ENCODE assay signal across 9 cellular contexts in genomic region chr2:217162533-217162932, GRCh38.
DNase-seq lines count a peak whose midpoint lies in the region; ATAC-seq, FAIRE-seq and TF ChIP-seq lines count a peak whose summit lies in the region.
"Had no signal": no experiment of that assay in that cellular context is flagged by ENCODE, and none has a peak within 500 bp of the region (broad histone marks: within the 10 kb centered on the region; RNA-seq: fewer than 3 reads in every experiment).

No MANE protein-coding gene starts in this region.

- intact Hi-C loops in lower leg skin (cut with DNase I; ENCODE audit: low total_unique reads), result no loop called here

- no peak for FAIRE-seq in HTR-8/SVneo (lab: Jason Lieb, UNC)

- peak overlapping the region; percentile 28 for H3K27ac ChIP-seq in hepatocyte
- H3K27ac ChIP-seq in substantia nigra (ENCODE audit: low read depth, low read length, poor library complexity, severe bottlenecking), result peak overlapping the region; percentile 59
- H3K27ac ChIP-seq: cardiac muscle cell had no signal

- H3K27me3 Mint-ChIP-seq in activated CD4-positive, alpha-beta T cell treated with anti-CD3 and anti-CD28 coated beads, Interleukin-2, amount 10 ng/mL, durations not matched to agents 7 days and 5 days, result peaks cover 18% of the 10 kb centered on the region

- H3K4me1 Mint-ChIP-seq in activated CD4-positive, alpha-beta T cell treated with anti-CD3 and anti-CD28 coated beads, Interleukin-2, amount 10 ng/mL, durations not matched to agents 7 days and 5 days, result peaks cover 24% of the 10 kb centered on the region

- no peaks in the 10 kb centered on the region for H3K36me3 Mint-ChIP-seq in activated CD4-positive, alpha-beta T cell treated with anti-CD3 and anti-CD28 coated beads, Interleukin-2, amount 10 ng/mL, durations not matched to agents 7 days and 5 days (ENCODE audit: low read depth)

- CTCF ChIA-PET in activated CD4-positive, alpha-beta T cell treated with anti-CD3 and anti-CD28 coated beads, Interleukin-2, amount 10 ng/mL, durations not matched to agents 7 days and 5 days (lab: Charles Lee), result no interaction called here

- no peak for TF ChIP-seq POLR2A in lower leg skin (IDR thresholded peaks at IDR 0.05)

- H3K27ac Mint-ChIP-seq in activated CD4-positive, alpha-beta T cell treated with anti-CD3 and anti-CD28 coated beads, Interleukin-2, amount 10 ng/mL, durations not matched to agents 7 days and 5 days, result no peak overlapping the region

- H3K79me2 ChIP-seq in hepatocyte, result no peaks in the 10 kb centered on the region

- no peak for TF ChIP-seq CTCF in hepatocyte (IDR thresholded peaks at IDR 0.05; ENCODE audit: poor library complexity)
- no peak for TF ChIP-seq CTCF in lower leg skin (IDR thresholded peaks at IDR 0.05)

- POLR2A ChIA-PET in activated CD4-positive, alpha-beta T cell treated with anti-CD3 and anti-CD28 coated beads, Interleukin-2, amount 10 ng/mL, durations not matched to agents 7 days and 5 days (lab: Charles Lee), result no interaction called here

- no peaks in the 10 kb centered on the region for H3K9me2 ChIP-seq in hepatocyte (replicated peaks; ENCODE audit: insufficient read depth)

- no peak overlapping the region for H2AFZ ChIP-seq in hepatocyte

- H3K9me3 ChIP-seq in hepatocyte (ENCODE audit: low read depth), result no peaks in the 10 kb centered on the region

- H3K4me1 ChIP-seq in hepatocyte (ENCODE audit: insufficient read depth), result no peaks in the 10 kb centered on the region

- no peak overlapping the region for H3K4me3 Mint-ChIP-seq in activated CD4-positive, alpha-beta T cell treated with anti-CD3 and anti-CD28 coated beads, Interleukin-2, amount 10 ng/mL, durations not matched to agents 7 days and 5 days

- H4K20me1 ChIP-seq in hepatocyte (ENCODE audit: insufficient read depth, poor library complexity, severe bottlenecking), result no peaks in the 10 kb centered on the region

- no peaks in the 10 kb centered on the region for H3K36me3 ChIP-seq in hepatocyte (replicated peaks; ENCODE audit: insufficient read depth, low read depth)
- H3K36me3 ChIP-seq: cardiac muscle cell had no signal

- no peaks in the 10 kb centered on the region for H3K9me3 Mint-ChIP-seq in activated CD4-positive, alpha-beta T cell treated with anti-CD3 and anti-CD28 coated beads, Interleukin-2, amount 10 ng/mL, durations not matched to agents 7 days and 5 days

- no peak for ATAC-seq in GM19395 (IDR thresholded peaks at IDR 0.05; ENCODE audit: unreplicated experiment)
- no peak for ATAC-seq in GM18858 (IDR thresholded peaks at IDR 0.05; ENCODE audit: unreplicated experiment)

- 60% methylated on average over 9 of the region's 9 CpGs for WGBS in hepatocyte (ENCODE audit: low lambda C conversion rate, missing lambda C conversion rate)
- WGBS in lower leg skin, 2 donors, result 67 to 69% methylated on average over 9 of the region's 9 CpGs

- H3K4me3 ChIP-seq in hepatocyte (no peak overlapping the region), lower leg skin (ENCODE audit: low read depth, poor library complexity, severe bottlenecking) (no peak overlapping the region)
- H3K4me3 ChIP-seq: cardiac muscle cell had no signal

- H3K27me3 ChIP-seq in hepatocyte, result no peaks in the 10 kb centered on the region

- DNase-seq in CD1c-positive myeloid dendritic cell (ENCODE audit: extremely low spot score) (peak; percentile 70), HTR-8/SVneo (ENCODE audit: insufficient read length, low spot score) (peak; percentile 43), hepatocyte (ENCODE audit: low spot score) (peak; percentile 30), substantia nigra (lab: John Stamatoyannopoulos, UW) (peak in 43 of 49 donors; percentile 2 to 73 (median 39)), lower leg skin (ENCODE audit: low spot score in 2 of 2) (no peak)
- peak; percentile 51 for DNase-seq in activated CD4-positive, alpha-beta T cell treated with anti-CD3 and anti-CD28 coated beads, Interleukin-2, amount 10 ng/mL, durations not matched to agents 7 days and 5 days

- H3K4me2 ChIP-seq in hepatocyte, result no peak overlapping the region

Comparison
In these comparisons a context has a peak if more than half of its experiments do, and no peak if none do; other contexts are left out.
1. DNase-seq: peak in CD1c-positive myeloid dendritic cell (single experiment), HTR-8/SVneo (single experiment), activated CD4-positive, alpha-beta T cell treated with anti-CD3 and anti-CD28 coated beads, Interleukin-2, amount 10 ng/mL, durations not matched to agents 7 days and 5 days (single experiment), hepatocyte (single experiment) and substantia nigra (43 of 49); none in lower leg skin (0 of 2).